In genomic region chr3:32224047-32224446, GRCh38 we compare ENCODE assay signal across 20 cellular contexts. TPM values are rescaled to one million over a fixed set of nuclear protein-coding genes. Genes with fewer than 3 reads are reported as not detected.
A peak's percentile ranks its signal among the peaks of the same experiment; 100 is the strongest.
DNase-seq lines count a peak whose midpoint lies in the region; ATAC-seq, FAIRE-seq and TF ChIP-seq lines count a peak whose summit lies in the region.
"Had no signal": no experiment of that assay in that cellular context is flagged by ENCODE, and none has a peak within 500 bp of the region (broad histone marks: within the 10 kb centered on the region; RNA-seq: fewer than 3 reads in every experiment).

No MANE protein-coding gene starts in this region.

- TF ChIP-seq POLR2A in HepG2 (IDR thresholded peaks at IDR 0.05; ENCODE audit: insufficient read depth in 1 of 2, low read depth in 2 of 2, low read length in 2 of 2) = no peak
- no peak for TF ChIP-seq POLR2A in right lobe of liver (IDR thresholded peaks at IDR 0.05)
- no peak for TF ChIP-seq POLR2A in Peyer's patch (IDR thresholded peaks at IDR 0.05)

- peaks cover 19% of the 10 kb centered on the region for H3K9me3 Mint-ChIP-seq in neural progenitor cell

- H3K27me3 Mint-ChIP-seq in neural progenitor cell (ENCODE audit: insufficient read depth, low read depth) = peaks cover 6% of the 10 kb centered on the region

- BruUV-seq in HepG2 (replicated peaks; lab: Mats Ljungman, UMichigan) = no TSS peak

- POLR2A ChIA-PET in HepG2 (lab: Yijun Ruan, JAX) = no interaction called here

- H3K4me2 ChIP-seq in HepG2 (ENCODE audit: low read depth, low read length) = peak overlapping the region; percentile 56
- no peak overlapping the region for H3K4me2 ChIP-seq in neural progenitor cell

- no peak for TF ChIP-seq RAD21 in HepG2 (CRISPR knock-in tag; IDR thresholded peaks at IDR 0.05)

- no peak overlapping the region for H3K4me3 Mint-ChIP-seq in neural progenitor cell
- H3K4me3 Mint-ChIP-seq: CD4-positive, CD25-positive, alpha-beta regulatory T cell; H9 had no signal

- H3K27ac ChIP-seq in HepG2 (ENCODE audit: extremely low read length, insufficient read depth, low read length) (no peak overlapping the region), right lobe of liver (no peak overlapping the region), neural progenitor cell (no peak overlapping the region), Peyer's patch (no peak overlapping the region)
- H3K27ac ChIP-seq: GM23248, HL-60 had no signal

- CTCF ChIA-PET in HepG2 (lab: Yijun Ruan, JAX; ENCODE audit: low intra/inter-chr PET ratio, low total read pairs) = no interaction called here

- FAIRE-seq in HepG2 (lab: Jason Lieb, UNC) = no peak
- FAIRE-seq: GM12878 had no signal

- 0 out of 2 replicates have a peak, but pooled peaks cover 6% of the 10 kb centered on the region for H3K9me3 ChIP-seq in HepG2 (ENCODE audit: low read length)
- H3K9me3 ChIP-seq in right lobe of liver = no peaks in the 10 kb centered on the region
- H3K9me3 ChIP-seq in neural progenitor cell (ENCODE audit: low read depth) = no peaks in the 10 kb centered on the region
- peaks cover 0 to 7% (median 2%) of the 10 kb centered on the region in 4 donors for H3K9me3 ChIP-seq in Peyer's patch

- H4K20me1 ChIP-seq in HepG2 (ENCODE audit: insufficient read depth, low read length) = no peaks in the 10 kb centered on the region
- H4K20me1 ChIP-seq in neural progenitor cell (ENCODE audit: low read depth) = no peaks in the 10 kb centered on the region

- TF ChIP-seq CTCF in HepG2 (CRISPR knock-in tag; IDR thresholded peaks at IDR 0.05) (no peak), right lobe of liver (IDR thresholded peaks at IDR 0.05) (no peak), neural progenitor cell (IDR thresholded peaks at IDR 0.05) (no peak), Peyer's patch (IDR thresholded peaks at IDR 0.05) (no peak)

- intact Hi-C loops in HepG2 (cut with micrococcal nuclease; ENCODE audit: unreplicated experiment) (no loop called here), right lobe of liver (cut with DNase I) (no loop called here)

- DNase-seq in HepG2 (ENCODE audit: low spot score) (no peak), right lobe of liver (no peak), NCI-H2227 (lab: John Stamatoyannopoulos, UW; ENCODE audit: unreplicated experiment) (peak; percentile 41), neural progenitor cell (ENCODE audit: low spot score) (peak; percentile 30), NCI-H2029 treated with DMSO at 0.1 percent for 48 hours (lab: John Stamatoyannopoulos, UW) (no peak), Peyer's patch (no peak)
- DNase-seq: CD4-positive, CD25-positive, alpha-beta regulatory T cell; COR-L47; DND-41; GM23248; H9; KBM-7; NCI-H1092; NCI-H1694; NCI-H2081 treated with DMSO at 0.1 percent for 48 hours; NCI-H82 had no signal

- H3K27me3 ChIP-seq in HepG2 (ENCODE audit: control insufficient read depth in 1 of 2, insufficient read depth in 2 of 2, low read length in 2 of 2) (no peaks in the 10 kb centered on the region), right lobe of liver (no peaks in the 10 kb centered on the region), neural progenitor cell (no peaks in the 10 kb centered on the region), Peyer's patch (no peaks in the 10 kb centered on the region)

- in situ Hi-C loops in HepG2 (cut with HindIII; ENCODE audit: extremely low pct_ligation_motif_present, low pct_unique_long_range_greater_than_20kb) = loop anchor here (25.0 kb wide), 1 partner anchor 438 kb away; no protein-coding TSS in a partner anchor

- H3K9ac ChIP-seq in HepG2 (ENCODE audit: insufficient read depth, low read depth, low read length) (no peak overlapping the region), neural progenitor cell (no peak overlapping the region)
- H3K9ac ChIP-seq: GM23248 had no signal

- H3K36me3 ChIP-seq in HepG2 (replicated peaks in 1 of 2; ENCODE audit: control insufficient read depth in 1 of 2, insufficient read depth in 2 of 2, low read length in 2 of 2) (no peaks in the 10 kb centered on the region), right lobe of liver (no peaks in the 10 kb centered on the region), neural progenitor cell (no peaks in the 10 kb centered on the region), Peyer's patch (no peaks in the 10 kb centered on the region)

- H3K79me2 ChIP-seq in HepG2 (ENCODE audit: insufficient read depth, low read length) (no peaks in the 10 kb centered on the region), neural progenitor cell (ENCODE audit: low read depth) (no peaks in the 10 kb centered on the region)

- TF ChIP-seq EP300 in HepG2 (IDR thresholded peaks at IDR 0.05; ENCODE audit: low read depth in 2 of 2, low read length in 2 of 2) = no peak
- no peak for TF ChIP-seq EP300 in HepG2 (CRISPR knock-in tag; IDR thresholded peaks at IDR 0.05; ENCODE audit: borderline replicate concordance)

- H3F3A ChIP-seq in neural progenitor cell (ENCODE audit: low read depth) = no peaks in the 10 kb centered on the region

- peak overlapping the region; percentile 83 for H3K27ac Mint-ChIP-seq in neural progenitor cell
- H3K27ac Mint-ChIP-seq: CD4-positive, CD25-positive, alpha-beta regulatory T cell; H9 had no signal

- peaks cover 2% of the 10 kb centered on the region for H3K36me3 Mint-ChIP-seq in neural progenitor cell
- H3K36me3 Mint-ChIP-seq: CD4-positive, CD25-positive, alpha-beta regulatory T cell had no signal

- H3K4me3 ChIP-seq in HepG2 (replicated peaks in 1 of 3; ENCODE audit: insufficient read depth in 1 of 3, low read depth in 2 of 3, low read length in 3 of 3) (0 out of 6 replicates have a peak overlapping the region, but pooled peaks of 1 of the 3 experiments have one; percentile 3), right lobe of liver (no peak overlapping the region), neural progenitor cell (no peak overlapping the region), Peyer's patch (no peak overlapping the region)
- H3K4me3 ChIP-seq: GM12878, GM23248 had no signal

- H3K4me1 Mint-ChIP-seq in neural progenitor cell = peaks cover 24% of the 10 kb centered on the region

- ATAC-seq in HepG2 = peak; percentile 49; the same call in 2 of the 3 replicates
- no peak for ATAC-seq in right lobe of liver
- no peak for ATAC-seq in GM21528 (IDR thresholded peaks at IDR 0.05; ENCODE audit: low FRiP score, unreplicated experiment)
- ATAC-seq: GM12878, Panc1 had no signal

- no peak overlapping the region for H2AFZ ChIP-seq in HepG2 (ENCODE audit: low read length)
- no peak overlapping the region for H2AFZ ChIP-seq in neural progenitor cell (replicated peaks)
- H2AFZ ChIP-seq: GM23248 had no signal

- 7% methylated on average over 4 of the region's 4 CpGs for WGBS in HepG2 (ENCODE audit: low lambda C conversion rate)
- WGBS in right lobe of liver (ENCODE audit: insufficient coverage, low coverage, low lambda C conversion rate, missing lambda C conversion rate) = 48% methylated on average over 4 of the region's 4 CpGs

- H3K4me1 ChIP-seq in HepG2 (ENCODE audit: insufficient read depth, low read length) (peaks cover 60% of the 10 kb centered on the region), right lobe of liver (no peaks in the 10 kb centered on the region), neural progenitor cell (peaks cover 4% of the 10 kb centered on the region), Peyer's patch (no peaks in the 10 kb centered on the region)

TF ChIP-seq in HepG2, 621 proteins besides CTCF, POLR2A, EP300 and RAD21 (continues in another document):
- no peak for TF ChIP-seq ZNF768 (CRISPR knock-in tag; IDR thresholded peaks at IDR 0.05)
- TF ChIP-seq, protein P1, sequence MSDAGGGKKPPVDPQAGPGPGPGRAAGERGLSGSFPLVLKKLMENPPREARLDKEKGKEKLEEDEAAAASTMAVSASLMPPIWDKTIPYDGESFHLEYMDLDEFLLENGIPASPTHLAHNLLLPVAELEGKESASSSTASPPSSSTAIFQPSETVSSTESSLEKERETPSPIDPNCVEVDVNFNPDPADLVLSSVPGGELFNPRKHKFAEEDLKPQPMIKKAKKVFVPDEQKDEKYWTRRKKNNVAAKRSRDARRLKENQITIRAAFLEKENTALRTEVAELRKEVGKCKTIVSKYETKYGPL (CRISPR knock-in tag; IDR thresholded peaks at IDR 0.05) = no peak

RNA-seq across cellular contexts. Expression of gene CMTM8, which starts 14.4 kb away (rescaled TPM):
- 6.6 and 8.9 TPM in 2 replicates for total RNA-seq in HepG2 (2016; rRNA removed; fragmentation: Illumina TruSeq; extraction: Trizol)
- total RNA-seq in HepG2 (2016; cell fraction: cytosol; rRNA removed; fragmentation: Illumina TruSeq; extraction: Trizol; ENCODE audit: low read depth) = 7.3 and 8.5 TPM in 2 replicates
- 6.3 and 8.6 TPM in 2 replicates for total RNA-seq in HepG2 (2016; cell fraction: insoluble cytoplasmic fraction; rRNA removed; fragmentation: Illumina TruSeq; extraction: Trizol)
- total RNA-seq in HepG2 (2016; cell fraction: membrane; rRNA removed; fragmentation: Illumina TruSeq; extraction: Trizol) = 8.6 and 9.8 TPM in 2 replicates
- total RNA-seq in HepG2 (2016; cell fraction: nucleus; rRNA removed; fragmentation: Illumina TruSeq; extraction: Trizol) = 8.5 TPM in 2 replicates
- polyA plus RNA-seq in HepG2 (2011; rRNA removed) = 15.2 and 15.8 TPM in 2 replicates
- polyA plus RNA-seq in HepG2 (2011; cell fraction: cytosol; rRNA removed) = 18.1 and 20.5 TPM in 2 replicates
- polyA plus RNA-seq in HepG2 (2011; cell fraction: nucleus; rRNA removed) = 9.4 and 10.5 TPM in 2 replicates
- 13.2 and 15.0 TPM in 2 replicates for polyA plus RNA-seq in HepG2 (2012)
- 7.0 and 9.1 TPM in 2 replicates for polyA plus RNA-seq in HepG2 (2016; cell fraction: cytosol; fragmentation: Illumina TruSeq; extraction: Trizol; ENCODE audit: low read depth)
- 16.9 and 18.0 TPM in 2 replicates for polyA plus RNA-seq in HepG2 (2016; cell fraction: insoluble cytoplasmic fraction; fragmentation: Illumina TruSeq; extraction: Trizol; ENCODE audit: low read depth)
- 11.2 and 14.1 TPM in 2 replicates for polyA plus RNA-seq in HepG2 (2016; cell fraction: membrane; fragmentation: Illumina TruSeq; extraction: Trizol; ENCODE audit: low read depth)
- polyA plus RNA-seq in HepG2 (2016; cell fraction: nucleus; fragmentation: Illumina TruSeq; extraction: Trizol; ENCODE audit: insufficient read depth, low read depth) = 26.6 and 27.7 TPM in 2 replicates
- 18.5 TPM in 1 of 2 replicates, not detected in the other for polyA minus RNA-seq in HepG2 (2011; rRNA and poly(A)+ RNA removed; ENCODE audit: low replicate concordance)
- polyA minus RNA-seq in HepG2 (2011; cell fraction: cytosol; rRNA and poly(A)+ RNA removed) = 7.0 and 9.0 TPM in 2 replicates
- 3.2 and 4.0 TPM in 2 replicates for polyA minus RNA-seq in HepG2 (2011; cell fraction: nucleus; rRNA and poly(A)+ RNA removed)
- total RNA-seq in right lobe of liver = 10 to 100 TPM; 13.3 to 27.1 (median 20.9) TPM
- 2.1 and 8.1 TPM in 2 replicates for total RNA-seq in neural progenitor cell (ENCODE audit: low replicate concordance)
- 10 to 100 TPM in 2 of 4 donors, 1 to 10 TPM in 1, not detected in 1; 7.1 to 16.5 (median 13.1) TPM for total RNA-seq in Peyer's patch
- total RNA-seq: GM23248 had no signal
- polyA plus RNA-seq: GM23248 had no signal

Comparison
In these comparisons a context has a peak if more than half of its experiments do, and no peak if none do; other contexts are left out.
1. DNase-seq: peak in NCI-H2227 (single experiment) and neural progenitor cell (single experiment); none in HepG2 (single experiment), right lobe of liver (0 of 3), NCI-H2029 treated with DMSO at 0.1 percent for 48 hours (single experiment) and Peyer's patch (0 of 3).